20 cellular contexts compared by ENCODE assay signal in genomic region chr15:71921191-71921590, GRCh38.
A peak's percentile ranks its signal among the peaks of the same experiment; 100 is the strongest.
DNase-seq lines count a peak whose midpoint lies in the region; ATAC-seq, FAIRE-seq and TF ChIP-seq lines count a peak whose summit lies in the region.
"Had no signal": no experiment of that assay in that cellular context is flagged by ENCODE, and none has a peak within 500 bp of the region (broad histone marks: within the 10 kb centered on the region; RNA-seq: fewer than 3 reads in every experiment).

No MANE protein-coding gene starts in this region.

- in situ Hi-C loops in GM12878 (cut with MboI): no loop called here

- POLR2A ChIA-PET in GM12878 (lab: Charles Lee) (no interaction called here), SK-N-SH (lab: Yijun Ruan, JAX) (no interaction called here)

- no peak for TF ChIP-seq RAD21 in GM12878 (IDR thresholded peaks at IDR 0.05; ENCODE audit: insufficient read depth, low read depth, low read length)
- TF ChIP-seq RAD21 in SK-N-SH (IDR thresholded peaks at IDR 0.05; ENCODE audit: low read length): no peak

- H3K4me2 ChIP-seq in GM12878 (ENCODE audit: control insufficient read depth, insufficient read depth) (no peak overlapping the region), SK-N-SH (no peak overlapping the region)

- DNase-seq in AG08395 (ENCODE audit: low spot score) (peak; percentile 1), HPDE6-E6E7 (ENCODE audit: extremely low spot score) (peak; percentile 69), GM12878 (ENCODE audit: low read depth, low spot score) (no peak), kidney tubule cell (ENCODE audit: low spot score) (peak; percentile 6), HT-29 (ENCODE audit: low spot score) (no peak), SK-N-SH (no peak)
- no peak for DNase-seq in activated T-cell treated with anti-CD3 and anti-CD28 coated beads, Interleukin-2, amount 50 U/mL, for 24 hours
- DNase-seq: COR-L47, DMS153, MV-4-11, NCI-H1436, NCI-H2081 treated with DMSO at 0.1 percent for 48 hours, NCI-H226, NCI-H526 treated with DMSO at 0.1 percent for 48 hours, Right ventricle myocardium superior had no signal

- CTCF ChIA-PET in GM12878 (lab: Yijun Ruan, JAX) (interaction anchor here (1.2 kb wide), 1 partner anchor 16 kb away, joined by 3 read pairs; no protein-coding TSS in a partner anchor), SK-N-SH (lab: Yijun Ruan, JAX) (interaction anchor here (0.6 to 0.7 kb wide), 2 partner anchors 16 to 83 kb away, joined by 3 read pairs; no protein-coding TSS in a partner anchor)

- H3K9me2 ChIP-seq in SK-N-SH: no peaks in the 10 kb centered on the region

- SMC1A ChIA-PET in GM12878 (lab: Charles Lee; ENCODE audit: uncharacterized antibody, unreplicated experiment): no interaction called here

- no peak for ATAC-seq in GM12878
- no peak for ATAC-seq in HG03520 (IDR thresholded peaks at IDR 0.05; ENCODE audit: unreplicated experiment)
- ATAC-seq: SK-N-SH treated with all-trans-retinoic acid at 6 μM for 48 hours had no signal

- H3K36me3 ChIP-seq in GM12878 (ENCODE audit: control insufficient read depth in 2 of 2, insufficient read depth in 2 of 2, low read length in 1 of 2): no peaks in the 10 kb centered on the region
- H3K36me3 ChIP-seq in SK-N-SH (replicated peaks in 1 of 2; ENCODE audit: control insufficient read depth in 1 of 2, insufficient read depth in 2 of 2, low read length in 1 of 2): peaks cover 0 to 9% of the 10 kb centered on the region in 2 experiments

- intact Hi-C loops in GM12878 (cut with micrococcal nuclease; ENCODE audit: unreplicated experiment): no loop called here

- no peaks in the 10 kb centered on the region for H3K4me1 ChIP-seq in GM12878 (ENCODE audit: control insufficient read depth, insufficient read depth, low read length)
- peaks cover 0 to 5% of the 10 kb centered on the region in 2 experiments; a peak in 2 of 4 replicates for H3K4me1 ChIP-seq in SK-N-SH (ENCODE audit: control insufficient read depth in 1 of 2, insufficient read depth in 2 of 2, low read depth in 1 of 2, low read length in 1 of 2)

- H3K79me2 ChIP-seq in GM12878 (ENCODE audit: control insufficient read depth, insufficient read depth, low read length): no peaks in the 10 kb centered on the region
- H3K79me2 ChIP-seq in SK-N-SH (ENCODE audit: insufficient read depth): no peaks in the 10 kb centered on the region

- H3F3A ChIP-seq in SK-N-SH (replicated peaks; ENCODE audit: insufficient read depth): peaks cover 8% of the 10 kb centered on the region

- H3K27ac ChIP-seq in GM12878 (ENCODE audit: control insufficient read depth, insufficient read depth): no peak overlapping the region
- H3K27ac ChIP-seq in SK-N-SH (ENCODE audit: low read depth in 2 of 2, low read length in 1 of 2): no peak overlapping the region

- peaks cover 14% of the 10 kb centered on the region for H3K36me3 Mint-ChIP-seq in activated T-cell treated with anti-CD3 and anti-CD28 coated beads, Interleukin-2, amount 50 U/mL, for 24 hours (ENCODE audit: low read depth)

- no peak for TF ChIP-seq POLR2A in GM12878 (IDR thresholded peaks at IDR 0.05; ENCODE audit: low read depth, low read length)

- H3K27me3 Mint-ChIP-seq in activated T-cell treated with anti-CD3 and anti-CD28 coated beads, Interleukin-2, amount 50 U/mL, for 24 hours: no peaks in the 10 kb centered on the region
- H3K27me3 Mint-ChIP-seq: IgD-negative memory B cell had no signal

- no peak overlapping the region for H3K4me3 Mint-ChIP-seq in activated T-cell treated with anti-CD3 and anti-CD28 coated beads, Interleukin-2, amount 50 U/mL, for 24 hours
- H3K4me3 Mint-ChIP-seq: CD14-positive monocyte, IgD-negative memory B cell had no signal

- BruUV-seq in GM12878 (replicated peaks; lab: Mats Ljungman, UMichigan): no TSS peak

- H2AFZ ChIP-seq in GM12878 (ENCODE audit: control insufficient read depth, low read depth, low read length): no peak overlapping the region
- H2AFZ ChIP-seq in SK-N-SH (ENCODE audit: low read depth): no peak overlapping the region

- TF ChIP-seq CTCF in GM12878 (IDR thresholded peaks at IDR 0.05 in 2 of 3, conservative IDR thresholded peaks at IDR 0.05 in 1 of 3; ENCODE audit: control insufficient read depth in 2 of 3, extremely low read depth in 1 of 3, insufficient read depth in 1 of 3, low read depth in 3 of 3, low read length in 3 of 3) (no peak), SK-N-SH (IDR thresholded peaks at IDR 0.05) (no peak)

- H3K9me3 Mint-ChIP-seq in activated T-cell treated with anti-CD3 and anti-CD28 coated beads, Interleukin-2, amount 50 U/mL, for 24 hours: no peaks in the 10 kb centered on the region
- H3K9me3 Mint-ChIP-seq: IgD-negative memory B cell had no signal

- H3K4me3 ChIP-seq in GM12878 (no peak overlapping the region), SK-N-SH (ENCODE audit: low read depth in 2 of 2, low read length in 1 of 2) (no peak overlapping the region)

- H3K27ac Mint-ChIP-seq in activated T-cell treated with anti-CD3 and anti-CD28 coated beads, Interleukin-2, amount 50 U/mL, for 24 hours: no peak overlapping the region
- H3K27ac Mint-ChIP-seq: CD14-positive monocyte, IgD-negative memory B cell had no signal

- RAD21 ChIA-PET in GM12878 (lab: Charles Lee; ENCODE audit: unreplicated experiment): no interaction called here

- H4K20me1 ChIP-seq in GM12878 (ENCODE audit: control insufficient read depth, insufficient read depth): no peaks in the 10 kb centered on the region
- H4K20me1 ChIP-seq in SK-N-SH (ENCODE audit: insufficient read depth): no peaks in the 10 kb centered on the region

- H3K27me3 ChIP-seq in GM12878 (replicated peaks in 1 of 2; ENCODE audit: control insufficient read depth in 2 of 2, insufficient read depth in 2 of 2, low read length in 1 of 2) (no peaks in the 10 kb centered on the region), SK-N-SH (ENCODE audit: insufficient read depth) (no peaks in the 10 kb centered on the region)

- no peak overlapping the region for H3K9ac ChIP-seq in GM12878 (ENCODE audit: control insufficient read depth, insufficient read depth, low read length)
- H3K9ac ChIP-seq in SK-N-SH: no peak overlapping the region

- FAIRE-seq in GM12878 (lab: Jason Lieb, UNC): peak; percentile 27
- FAIRE-seq: GM12891 had no signal

- H3K9me3 ChIP-seq in GM12878 (replicated peaks; ENCODE audit: control insufficient read depth, insufficient read depth, low read length): no peaks in the 10 kb centered on the region
- H3K9me3 ChIP-seq in SK-N-SH: no peaks in the 10 kb centered on the region

- WGBS in GM12878 (ENCODE audit: insufficient coverage, insufficient replicate concordance, low lambda C conversion rate, missing lambda C conversion rate): 96% methylated on average over 3 of the region's 3 CpGs
- 94% methylated on average over 3 of the region's 3 CpGs for WGBS in SK-N-SH (ENCODE audit: low lambda C conversion rate)

- H3K4me1 Mint-ChIP-seq in activated T-cell treated with anti-CD3 and anti-CD28 coated beads, Interleukin-2, amount 50 U/mL, for 24 hours (ENCODE audit: low read depth): no peaks in the 10 kb centered on the region
- H3K4me1 Mint-ChIP-seq: CD14-positive monocyte, IgD-negative memory B cell had no signal

- TF ChIP-seq EP300 in GM12878 (IDR thresholded peaks at IDR 0.05; ENCODE audit: borderline replicate concordance in 1 of 2, control insufficient read depth in 1 of 2, low read depth in 2 of 2, low read length in 2 of 2) (no peak), SK-N-SH (IDR thresholded peaks at IDR 0.05; ENCODE audit: borderline replicate concordance in 1 of 2, low read depth in 1 of 2, low read length in 1 of 2) (no peak)

TF ChIP-seq in GM12878, 131 proteins besides CTCF, POLR2A, EP300 and RAD21 (continues in another document):
- TF ChIP-seq IRF5 (IDR thresholded peaks at IDR 0.05; ENCODE audit: borderline replicate concordance) (no peak), CHD4 (IDR thresholded peaks at IDR 0.05) (no peak)

TF ChIP-seq in SK-N-SH, 30 proteins besides CTCF, POLR2A, EP300 and RAD21:
- TF ChIP-seq NRF1 (IDR thresholded peaks at IDR 0.05; ENCODE audit: low read depth, low read length) (no peak), FOXJ3 (CRISPR knock-in tag; IDR thresholded peaks at IDR 0.05) (no peak), CHD2 (IDR thresholded peaks at IDR 0.05; ENCODE audit: low read length, partially characterized antibody) (no peak), ZBTB33 (IDR thresholded peaks at IDR 0.05; ENCODE audit: borderline replicate concordance, low read depth) (no peak), SIN3A (IDR thresholded peaks at IDR 0.05; ENCODE audit: borderline replicate concordance, low read depth, low read length) (no peak), FOXM1 (IDR thresholded peaks at IDR 0.05; ENCODE audit: low read depth) (no peak), FOSL2 (IDR thresholded peaks at IDR 0.05; ENCODE audit: borderline replicate concordance, low read depth) (no peak), ELF1 (IDR thresholded peaks at IDR 0.05) (no peak)

Comparison
In these comparisons a context has a peak if more than half of its experiments do, and no peak if none do; other contexts are left out.
1. DNase-seq: peak in AG08395 (single experiment), HPDE6-E6E7 (single experiment) and kidney tubule cell (single experiment); none in GM12878 (single experiment), HT-29 (single experiment), activated T-cell treated with anti-CD3 and anti-CD28 coated beads, Interleukin-2, amount 50 U/mL, for 24 hours (single experiment) and SK-N-SH (single experiment).